ENCODE assay signal across 1 cellular context in the genomic region with DNA sequence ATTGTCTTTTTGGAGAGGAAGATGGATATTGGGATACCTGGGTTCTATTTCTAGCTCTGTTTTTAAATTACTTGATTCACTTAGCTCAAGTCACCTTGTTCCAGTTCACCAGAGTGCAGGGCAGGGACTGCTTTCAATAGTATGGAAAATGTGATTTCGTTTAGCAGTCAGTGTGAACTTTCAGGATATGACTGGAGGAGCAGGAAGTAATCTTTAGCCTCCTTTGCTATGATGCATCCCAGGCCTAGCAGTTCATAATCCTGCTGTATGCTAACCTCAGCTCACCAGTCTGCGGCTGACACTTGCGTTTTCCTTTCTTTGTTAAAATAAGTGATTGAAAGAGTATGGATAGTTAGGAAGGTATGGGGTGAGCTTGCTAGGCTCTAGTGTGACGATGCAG.
TF ChIP-seq lines count a peak whose summit lies in the region.

No MANE protein-coding gene starts in this region.

TF ChIP-seq in HepG2, 621 proteins besides CTCF, POLR2A, EP300 and RAD21 (continued from another document):
- TF ChIP-seq ZNF235 (CRISPR knock-in tag; IDR thresholded peaks at IDR 0.05; ENCODE audit: borderline replicate concordance) (no peak), ATRX (CRISPR knock-in tag; IDR thresholded peaks at IDR 0.05; ENCODE audit: borderline replicate concordance) (no peak), KMT2A (CRISPR knock-in tag; IDR thresholded peaks at IDR 0.05) (no peak)
- TF ChIP-seq, protein P1, sequence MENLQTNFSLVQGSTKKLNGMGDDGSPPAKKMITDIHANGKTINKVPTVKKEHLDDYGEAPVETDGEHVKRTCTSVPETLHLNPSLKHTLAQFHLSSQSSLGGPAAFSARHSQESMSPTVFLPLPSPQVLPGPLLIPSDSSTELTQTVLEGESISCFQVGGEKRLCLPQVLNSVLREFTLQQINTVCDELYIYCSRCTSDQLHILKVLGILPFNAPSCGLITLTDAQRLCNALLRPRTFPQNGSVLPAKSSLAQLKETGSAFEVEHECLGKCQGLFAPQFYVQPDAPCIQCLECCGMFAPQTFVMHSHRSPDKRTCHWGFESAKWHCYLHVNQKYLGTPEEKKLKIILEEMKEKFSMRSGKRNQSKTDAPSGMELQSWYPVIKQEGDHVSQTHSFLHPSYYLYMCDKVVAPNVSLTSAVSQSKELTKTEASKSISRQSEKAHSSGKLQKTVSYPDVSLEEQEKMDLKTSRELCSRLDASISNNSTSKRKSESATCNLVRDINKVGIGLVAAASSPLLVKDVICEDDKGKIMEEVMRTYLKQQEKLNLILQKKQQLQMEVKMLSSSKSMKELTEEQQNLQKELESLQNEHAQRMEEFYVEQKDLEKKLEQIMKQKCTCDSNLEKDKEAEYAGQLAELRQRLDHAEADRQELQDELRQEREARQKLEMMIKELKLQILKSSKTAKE (CRISPR knock-in tag; IDR thresholded peaks at IDR 0.05; ENCODE audit: borderline replicate concordance) = no peak
TF ChIP-seq in HepG2: peak in this region for 0.
